In genomic region chr10:113712755-113713154, GRCh38 we compare ENCODE assay signal across 16 cellular contexts. TPM values are rescaled to one million over a fixed set of nuclear protein-coding genes. Genes with fewer than 3 reads are reported as not detected.
DNase-seq lines count a peak whose midpoint lies in the region; ATAC-seq and TF ChIP-seq lines count a peak whose summit lies in the region.
"Had no signal": no experiment of that assay in that cellular context is flagged by ENCODE, and none has a peak within 500 bp of the region (broad histone marks: within the 10 kb centered on the region; RNA-seq: fewer than 3 reads in every experiment).

No MANE protein-coding gene starts in this region.

- WGBS in body of pancreas, 2 donors: 47 to 57% methylated on average over 6 of the region's 6 CpGs
- WGBS in transverse colon (ENCODE audit: low coverage in 1 of 2), 2 donors: 36 to 55% methylated on average over 6 of the region's 6 CpGs

- intact Hi-C loops in body of pancreas (cut with DNase I) (no loop called here), transverse colon (cut with DNase I; ENCODE audit: low total_unique reads) (no loop called here), CD14-positive monocyte (cut with micrococcal nuclease) (no loop called here)

- TF ChIP-seq POLR2A in body of pancreas (IDR thresholded peaks at IDR 0.05) (no peak), transverse colon (IDR thresholded peaks at IDR 0.05) (no peak)

- in situ Hi-C loops in transverse colon (cut with MboI; ENCODE audit: low pct_ligation_motif_present in 1 of 4, low pct_unique_long_range_greater_than_20kb in 1 of 4, low sequenced_read_pairs in 3 of 4): no loop called here

- H3K27me3 ChIP-seq in body of pancreas: no peaks in the 10 kb centered on the region
- H3K27me3 ChIP-seq in transverse colon: no peaks in the 10 kb centered on the region
- H3K27me3 ChIP-seq: BLaER1 had no signal

- no peak for TF ChIP-seq EP300 in transverse colon (IDR thresholded peaks at IDR 0.05; ENCODE audit: low read depth)

- H3K36me3 ChIP-seq in body of pancreas (replicated peaks in 1 of 2; ENCODE audit: insufficient read depth in 1 of 2, low read depth in 2 of 2) (no peaks in the 10 kb centered on the region), transverse colon (no peaks in the 10 kb centered on the region)

- H3K4me1 ChIP-seq in body of pancreas (peaks cover 39% of the 10 kb centered on the region), transverse colon (peaks cover 3 to 31% (median 14%) of the 10 kb centered on the region in 4 donors)

- H3K27ac Mint-ChIP-seq in CD14-positive monocyte (no peak overlapping the region), mesothelial cell of epicardium (no peak overlapping the region)

- H3K4me3 ChIP-seq in body of pancreas: no peak overlapping the region
- H3K4me3 ChIP-seq in transverse colon: no peak overlapping the region
- H3K4me3 ChIP-seq: BLaER1, K562, SK-N-MC had no signal

- no peak for TF ChIP-seq CTCF in body of pancreas (IDR thresholded peaks at IDR 0.05)
- no peak for TF ChIP-seq CTCF in transverse colon (IDR thresholded peaks at IDR 0.05)
- TF ChIP-seq CTCF in CD14-positive monocyte (IDR thresholded peaks at IDR 0.05): no peak
- TF ChIP-seq CTCF in mesothelial cell of epicardium (IDR thresholded peaks at IDR 0.05; ENCODE audit: unreplicated experiment): no peak

- H3K36me3 Mint-ChIP-seq in CD14-positive monocyte (peaks cover 18 to 28% of the 10 kb centered on the region in 2 donors), mesothelial cell of epicardium (peaks cover 5% of the 10 kb centered on the region)

- H3K9me3 ChIP-seq in body of pancreas (no peaks in the 10 kb centered on the region), transverse colon (no peaks in the 10 kb centered on the region)

- DNase-seq in NCI-H1048 (lab: John Stamatoyannopoulos, UW): peak; percentile 67
- DNase-seq in body of pancreas: no peak
- DNase-seq in islet precursor cell: peak; percentile 56
- DNase-seq in transverse colon: peak; percentile 55
- DNase-seq in CD14-positive monocyte (ENCODE audit: low spot score): no peak
- no peak for DNase-seq in mesothelial cell of epicardium (ENCODE audit: low spot score in 2 of 2, unreplicated experiment in 2 of 2)
- no peak for DNase-seq in cerebellar cortex (ENCODE audit: low spot score)
- DNase-seq: NCI-H1436 treated with DMSO at 0.1 percent for 48 hours, NCI-H2107, NCI-H226, NCI-H82 had no signal

- H3K4me1 Mint-ChIP-seq in CD14-positive monocyte: peaks cover 13% of the 10 kb centered on the region
- peaks cover 22% of the 10 kb centered on the region for H3K4me1 Mint-ChIP-seq in mesothelial cell of epicardium

- H3K9me3 Mint-ChIP-seq in CD14-positive monocyte: peaks cover 0 to 5% (median 0%) of the 10 kb centered on the region in 7 donors
- H3K9me3 Mint-ChIP-seq in mesothelial cell of epicardium: no peaks in the 10 kb centered on the region

- no peak overlapping the region for H3K4me3 Mint-ChIP-seq in CD14-positive monocyte
- H3K4me3 Mint-ChIP-seq in mesothelial cell of epicardium: no peak overlapping the region

- H3K27me3 Mint-ChIP-seq in CD14-positive monocyte (ENCODE audit: low read depth in 3 of 3) (no peaks in the 10 kb centered on the region), mesothelial cell of epicardium (ENCODE audit: low read depth) (no peaks in the 10 kb centered on the region)

- peak; percentile 49 for ATAC-seq in body of pancreas
- ATAC-seq: K562, Right ventricle myocardium inferior had no signal

- H3K27ac ChIP-seq in body of pancreas (peak overlapping the region in 3 of 4 donors; percentile 2 to 55 (median 49)), transverse colon (peak overlapping the region; percentile 13 to 77 (median 47))
- H3K27ac ChIP-seq: BLaER1, SK-N-MC had no signal

RNA-seq across cellular contexts. Expression of gene CASP7, which starts 33.0 kb away (rescaled TPM):
- total RNA-seq in body of pancreas (10 to 100 TPM; 11.2 to 23.1 TPM), transverse colon (100 to 1,000 TPM in 2 of 4 donors, 10 to 100 TPM in 2; 34.0 to 233 (median 101) TPM), mesothelial cell of epicardium (11.8 to 13.3 TPM (median 11.9 TPM) in 3 replicates)
- polyA plus RNA-seq in CD14-positive monocyte: 10 to 100 TPM; 16.0 to 26.1 TPM

RNA-seq across cellular contexts. Expression of gene PLEKHS1, which starts 38.7 kb away (rescaled TPM):
- total RNA-seq in body of pancreas (1 to 10 TPM; 6.2 to 7.6 TPM), transverse colon (10 to 100 TPM in 2 of 4 donors, 1 to 10 TPM in 1, under 1 TPM in 1; 0.60 to 12.0 (median 5.8) TPM), mesothelial cell of epicardium (not detected in 3 replicates)
- polyA plus RNA-seq in CD14-positive monocyte: not detected
- total RNA-seq: K562, Right ventricle myocardium inferior had no signal
- polyA plus RNA-seq: AG04450, K562 had no signal

RNA-seq across cellular contexts. Expression of gene NRAP, which starts 48.9 kb away (rescaled TPM):
- not detected for total RNA-seq in body of pancreas
- total RNA-seq in transverse colon: 10 to 100 TPM in 1 of 4 donors, 1 to 10 TPM in 1, under 1 TPM in 1, not detected in 1; 0.16 to 12.3 (median 1.1) TPM
- polyA plus RNA-seq in CD14-positive monocyte: not detected
- total RNA-seq in mesothelial cell of epicardium: not detected in 3 replicates
- total RNA-seq: K562 had no signal
- polyA plus RNA-seq: AG04450, K562 had no signal

Comparison
In these comparisons a context has a peak if more than half of its experiments do, and no peak if none do; other contexts are left out.
1. DNase-seq: peak in NCI-H1048 (single experiment), islet precursor cell (single experiment) and transverse colon (single experiment); none in body of pancreas (0 of 4), CD14-positive monocyte (single experiment), mesothelial cell of epicardium (0 of 2) and cerebellar cortex (single experiment).